In genomic region chr13:50125556-50126377, GRCh38 we compare ENCODE assay signal across 1 cellular context.
A peak's percentile ranks its signal among the peaks of the same experiment; 100 is the strongest.
TF ChIP-seq lines count a peak whose summit lies in the region.

No MANE protein-coding gene starts in this region.

TF ChIP-seq in HepG2, 621 proteins besides CTCF, POLR2A, EP300 and RAD21 (continued from another document and continues in another):
- no peak for TF ChIP-seq ZBTB39 (CRISPR knock-in tag; IDR thresholded peaks at IDR 0.05)
- no peak for TF ChIP-seq TRAFD1 (CRISPR knock-in tag; IDR thresholded peaks at IDR 0.05; ENCODE audit: borderline replicate concordance)
- peak; percentile 65; the same call in 1 of the 2 replicates for TF ChIP-seq TFDP2 (CRISPR knock-in tag; IDR thresholded peaks at IDR 0.05)
- peak; percentile 81; the same call in 1 of the 2 replicates for TF ChIP-seq MTA1 (CRISPR knock-in tag; IDR thresholded peaks at IDR 0.05; ENCODE audit: borderline replicate concordance)
- no peak for TF ChIP-seq LCORL (IDR thresholded peaks at IDR 0.05)
- TF ChIP-seq LCORL (CRISPR knock-in tag; IDR thresholded peaks at IDR 0.05): peak; percentile 54
- peak; percentile 95 for TF ChIP-seq BHLHE40 (IDR thresholded peaks at IDR 0.05; ENCODE audit: low read length)
- TF ChIP-seq ZNF703 (CRISPR knock-in tag; IDR thresholded peaks at IDR 0.05; ENCODE audit: borderline replicate concordance): no peak
- TF ChIP-seq GMEB1 (CRISPR knock-in tag; IDR thresholded peaks at IDR 0.05; ENCODE audit: borderline replicate concordance): no peak
- TF ChIP-seq ZFP1 (CRISPR knock-in tag; IDR thresholded peaks at IDR 0.05): no peak
- no peak; the same call in 1 of the 2 replicates for TF ChIP-seq ZNF878 (CRISPR knock-in tag; IDR thresholded peaks at IDR 0.05)
- no peak for TF ChIP-seq ZBTB25 (CRISPR knock-in tag; IDR thresholded peaks at IDR 0.05)
- TF ChIP-seq MATR3 (CRISPR knock-in tag; IDR thresholded peaks at IDR 0.05): no peak
- no peak for TF ChIP-seq WIZ (CRISPR knock-in tag; IDR thresholded peaks at IDR 0.05)
- peak; percentile 86 for TF ChIP-seq ZSCAN21 (CRISPR knock-in tag; IDR thresholded peaks at IDR 0.05; ENCODE audit: borderline replicate concordance)
- TF ChIP-seq TCF7L2 (IDR thresholded peaks at IDR 0.05; ENCODE audit: low read depth, low read length): no peak
- TF ChIP-seq ZNF7 (CRISPR knock-in tag; IDR thresholded peaks at IDR 0.05): no peak
- no peak for TF ChIP-seq NCOA5 (CRISPR knock-in tag; IDR thresholded peaks at IDR 0.05)
- TF ChIP-seq KLF11 (CRISPR knock-in tag; IDR thresholded peaks at IDR 0.05): no peak
- TF ChIP-seq KDM5B (CRISPR knock-in tag; IDR thresholded peaks at IDR 0.05; ENCODE audit: borderline replicate concordance): peak; percentile 87
- TF ChIP-seq ZNF776 (CRISPR knock-in tag; IDR thresholded peaks at IDR 0.05): peak; percentile 96
- TF ChIP-seq HNF4G (IDR thresholded peaks at IDR 0.05; ENCODE audit: borderline replicate concordance, low read depth, low read length): 0 out of 2 replicates have a peak, but pooled peaks have one; percentile 43
- no peak for TF ChIP-seq HNF4G (CRISPR knock-in tag; IDR thresholded peaks at IDR 0.05; ENCODE audit: borderline replicate concordance, low read depth)
- TF ChIP-seq ZNF589 (CRISPR knock-in tag; conservative IDR thresholded peaks at IDR 0.05): no peak; the same call in 1 of the 2 replicates
- TF ChIP-seq SNAPC2 (CRISPR knock-in tag; IDR thresholded peaks at IDR 0.05): peak; percentile 82; the same call in 1 of the 2 replicates
- TF ChIP-seq KMT2A (CRISPR knock-in tag; IDR thresholded peaks at IDR 0.05): peak; percentile 75; the same call in 1 of the 2 replicates
- TF ChIP-seq ZBTB37 (CRISPR knock-in tag; IDR thresholded peaks at IDR 0.05): no peak
- TF ChIP-seq ZNF503 (CRISPR knock-in tag; IDR thresholded peaks at IDR 0.05): peak; percentile 31; the same call in 1 of the 2 replicates
- TF ChIP-seq FOXM1 (CRISPR knock-in tag; IDR thresholded peaks at IDR 0.05): no peak
- TF ChIP-seq MEF2D (CRISPR knock-in tag; IDR thresholded peaks at IDR 0.05): no peak
- TF ChIP-seq ZNF564 (CRISPR knock-in tag; IDR thresholded peaks at IDR 0.05): peak; percentile 45; the same call in 1 of the 2 replicates
- no peak for TF ChIP-seq ZNF713 (CRISPR knock-in tag; IDR thresholded peaks at IDR 0.05)
- peak; percentile 66; the same call in 1 of the 2 replicates for TF ChIP-seq ZNF570 (CRISPR knock-in tag; IDR thresholded peaks at IDR 0.05; ENCODE audit: borderline replicate concordance)
- peak; percentile 71; the same call in 1 of the 2 replicates for TF ChIP-seq IRF9 (CRISPR knock-in tag; IDR thresholded peaks at IDR 0.05; ENCODE audit: borderline replicate concordance)
- TF ChIP-seq ZEB1 (IDR thresholded peaks at IDR 0.05; ENCODE audit: insufficient replicate concordance, low read depth): no peak
- TF ChIP-seq ZHX1 (CRISPR knock-in tag; IDR thresholded peaks at IDR 0.05; ENCODE audit: low read depth): 0 out of 2 replicates have a peak, but pooled peaks have one; percentile 62
- TF ChIP-seq ZNF781 (CRISPR knock-in tag; IDR thresholded peaks at IDR 0.05; ENCODE audit: borderline replicate concordance, not compliant biosample characterization): no peak
- TF ChIP-seq JARID2 (CRISPR knock-in tag; IDR thresholded peaks at IDR 0.05; ENCODE audit: insufficient replicate concordance): no peak
- TF ChIP-seq SIN3A (IDR thresholded peaks at IDR 0.05; ENCODE audit: borderline replicate concordance, low read depth, low read length): 0 out of 2 replicates have a peak, but pooled peaks have one; percentile 6
- TF ChIP-seq DNMT3B (CRISPR knock-in tag; conservative IDR thresholded peaks at IDR 0.05): no peak
- TF ChIP-seq ASH2L (IDR thresholded peaks at IDR 0.05; ENCODE audit: insufficient read length, low read depth, low read length): no peak
- TF ChIP-seq HOXA3 (CRISPR knock-in tag; IDR thresholded peaks at IDR 0.05): peak; percentile 66
- TF ChIP-seq HES4 (CRISPR knock-in tag; IDR thresholded peaks at IDR 0.05; ENCODE audit: borderline replicate concordance): peak; percentile 93
- no peak for TF ChIP-seq ZNF513 (CRISPR knock-in tag; conservative IDR thresholded peaks at IDR 0.05)
- no peak for TF ChIP-seq TCF7 (IDR thresholded peaks at IDR 0.05; ENCODE audit: low read depth)
- no peak for TF ChIP-seq SCMH1 (CRISPR knock-in tag; IDR thresholded peaks at IDR 0.05; ENCODE audit: borderline replicate concordance)
- TF ChIP-seq PTBP1 (IDR thresholded peaks at IDR 0.05; ENCODE audit: low read depth, low read length, poor library complexity, severe bottlenecking): no peak
- TF ChIP-seq SOX5 (CRISPR knock-in tag; IDR thresholded peaks at IDR 0.05; ENCODE audit: borderline replicate concordance): peak; percentile 40; the same call in 1 of the 2 replicates
- TF ChIP-seq FOXP1 (IDR thresholded peaks at IDR 0.05): no peak
- no peak for TF ChIP-seq FOXP1 (CRISPR knock-in tag; IDR thresholded peaks at IDR 0.05)
